In genomic region chr16:74764184-74764583, GRCh38 we compare ENCODE assay signal across 9 cellular contexts. TPM values are rescaled to one million over a fixed set of nuclear protein-coding genes. Genes with fewer than 3 reads are reported as not detected.
"Had no signal": no experiment of that assay in that cellular context is flagged by ENCODE, and none has a peak within 500 bp of the region (broad histone marks: within the 10 kb centered on the region; RNA-seq: fewer than 3 reads in every experiment).

No MANE protein-coding gene starts in this region.

RNA-seq across cellular contexts. Expression of gene FA2H, which starts 10.4 kb away (rescaled TPM):
- total RNA-seq: left lobe of liver, left ventricle myocardium inferior, lung microvascular endothelial cell, mammary epithelial cell, mesenteric fat pad, mesothelial cell of epicardium, myocyte had no signal
- polyA plus RNA-seq: immature natural killer cell; naive thymus-derived CD4-positive, alpha-beta T cell had no signal
